In the genomic region with DNA sequence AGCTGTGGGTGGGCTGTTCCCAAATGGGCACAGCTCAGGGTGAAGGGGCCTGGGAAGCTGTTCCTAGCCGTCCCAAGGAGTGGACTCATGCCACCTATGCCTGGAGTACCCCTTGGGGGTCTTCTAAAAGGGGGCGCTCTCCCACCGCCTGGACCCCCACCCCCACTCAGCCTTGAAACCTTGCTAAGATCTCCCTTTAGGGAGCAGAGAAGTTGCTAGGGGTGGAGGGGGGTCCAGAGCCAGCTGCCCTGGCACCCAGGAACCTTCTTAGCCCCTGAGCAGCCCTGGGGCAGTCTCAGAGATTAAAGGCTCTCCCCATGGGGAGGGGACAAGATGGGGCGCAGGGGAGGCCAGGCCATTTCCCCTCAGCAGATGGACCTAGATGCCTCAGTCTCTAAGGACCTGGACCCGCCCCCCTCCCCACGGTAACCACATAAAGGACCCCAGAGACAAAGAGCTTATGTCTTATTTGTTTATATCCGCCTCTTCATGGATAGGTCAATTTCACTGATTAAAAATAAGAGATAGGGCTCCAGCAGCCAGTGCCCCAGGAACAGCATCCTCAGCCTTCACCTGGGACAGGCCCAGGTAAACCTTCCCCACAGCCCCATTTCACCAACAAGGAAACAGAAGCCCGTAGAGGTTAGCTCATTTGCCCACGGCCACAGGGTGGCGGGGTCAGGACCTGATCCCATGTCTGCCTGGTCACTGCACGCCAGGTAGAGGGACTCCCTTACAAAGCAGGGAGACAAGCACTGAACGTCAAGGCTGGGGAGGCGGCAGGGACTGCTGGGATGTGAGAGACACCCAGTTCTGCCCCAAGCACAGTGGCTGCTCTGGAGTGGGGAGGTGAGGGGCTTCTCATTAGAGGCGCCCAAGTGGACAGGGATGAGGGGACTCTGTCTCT, we compare ENCODE assay signal across 11 cellular contexts. TPM values are rescaled to one million over a fixed set of nuclear protein-coding genes. Genes with fewer than 3 reads are reported as not detected.
DNase-seq lines count a peak whose midpoint lies in the region; ATAC-seq and TF ChIP-seq lines count a peak whose summit lies in the region.
"Had no signal": no experiment of that assay in that cellular context is flagged by ENCODE, and none has a peak within 500 bp of the region (broad histone marks: within the 10 kb centered on the region; RNA-seq: fewer than 3 reads in every experiment).

No MANE protein-coding gene starts in this region.

- ATAC-seq in GM18517 (IDR thresholded peaks at IDR 0.05; ENCODE audit: unreplicated experiment) (no peak), PC-3 (no peak)

- no peaks in the 10 kb centered on the region for H3K9me2 ChIP-seq in PC-3 (replicated peaks; ENCODE audit: low read length)

- H3K9me3 ChIP-seq in ovary, result no peaks in the 10 kb centered on the region
- H3K9me3 ChIP-seq in PC-3 (ENCODE audit: low read length), result no peaks in the 10 kb centered on the region
- H3K9me3 ChIP-seq: testis had no signal

- CTCF ChIA-PET in PC-3 (lab: Charles Lee), result no interaction called here

- no peak overlapping the region for H2AFZ ChIP-seq in PC-3 (ENCODE audit: low read length)

- H3K36me3 ChIP-seq in ovary, result no peaks in the 10 kb centered on the region
- H3K36me3 ChIP-seq in PC-3 (ENCODE audit: low read depth, low read length), result no peaks in the 10 kb centered on the region; the same call in 1 of the 2 replicates

- DNase-seq in RPMI8226 (peak; percentile 60), foreskin fibroblast (no peak), ovary (peak in 3 of 5 donors; percentile 30 to 40 (median 30)), NCI-H748 treated with DMSO at 0.1 percent for 48 hours (lab: John Stamatoyannopoulos, UW) (no peak), PC-3 (no peak), CD1c-positive myeloid dendritic cell (ENCODE audit: extremely low spot score) (no peak)
- DNase-seq: activated CD4-positive, alpha-beta T cell treated with anti-CD3 and anti-CD28 coated beads for 4 hours; stimulated activated CD4-positive, alpha-beta T cell treated with anti-CD3 and anti-CD28 coated beads, Interleukin-2, amount 100 ng/mL, for 24 hours; testis had no signal

- TF ChIP-seq CTCF in 22Rv1 (IDR thresholded peaks at IDR 0.05), result no peak
- no peak for TF ChIP-seq CTCF in foreskin fibroblast (IDR thresholded peaks at IDR 0.05; ENCODE audit: low read depth, low read length)
- no peak for TF ChIP-seq CTCF in ovary (IDR thresholded peaks at IDR 0.05)
- TF ChIP-seq CTCF in PC-3 (conservative IDR thresholded peaks at IDR 0.05; ENCODE audit: low read depth, low read length), result no peak

- H3K4me2 ChIP-seq in PC-3 (ENCODE audit: low read length), result no peak overlapping the region

- H3K4me1 ChIP-seq in ovary (ENCODE audit: insufficient read depth), result peaks cover 38% of the 10 kb centered on the region
- H3K4me1 ChIP-seq in PC-3 (ENCODE audit: insufficient read depth, low read length), result peaks cover 18% of the 10 kb centered on the region

- peaks cover 49% of the 10 kb centered on the region for H3K79me2 ChIP-seq in PC-3 (ENCODE audit: low read length)

- 51 to 58% (median 55%) methylated on average over 14 of the region's 14 CpGs for WGBS in ovary, 3 donors

- H3K9ac ChIP-seq in PC-3 (ENCODE audit: low read length), result no peak overlapping the region

- no peak for TF ChIP-seq POLR2A in ovary (IDR thresholded peaks at IDR 0.05)

- peak overlapping the region; percentile 81 for H3K27ac ChIP-seq in 22Rv1
- H3K27ac ChIP-seq in ovary, result peak overlapping the region; percentile 21 to 56
- no peak overlapping the region for H3K27ac ChIP-seq in PC-3 (ENCODE audit: low read length)
- H3K27ac ChIP-seq: testis had no signal

- H3K4me3 ChIP-seq in foreskin fibroblast (ENCODE audit: low read depth in 1 of 2, low read length in 2 of 2) (peak overlapping the region; percentile 76 to 87), ovary (no peak overlapping the region), PC-3 (ENCODE audit: low read length) (no peak overlapping the region)
- H3K4me3 ChIP-seq: testis had no signal

- POLR2A ChIA-PET in PC-3 (lab: Charles Lee; ENCODE audit: unreplicated experiment), result no interaction called here

- intact Hi-C loops in ovary (cut with DNase I), result loop anchor here in 2 of 4 donors (5.0 to 10.0 kb wide), 2 partner anchors 80 to 672 kb away; a partner anchor contains a TSS
- intact Hi-C loops in PC-3 (cut with micrococcal nuclease), result no loop called here

- H4K20me1 ChIP-seq in PC-3 (ENCODE audit: low read length), result no peaks in the 10 kb centered on the region

- H3K27me3 ChIP-seq in ovary (no peaks in the 10 kb centered on the region), PC-3 (ENCODE audit: low read length) (no peaks in the 10 kb centered on the region)
- H3K27me3 ChIP-seq: testis had no signal

- TF ChIP-seq EP300 in ovary (IDR thresholded peaks at IDR 0.05), result no peak

- no TSS peak for BruUV-seq in PC-3 (replicated peaks; lab: Mats Ljungman, UMichigan)

- no peaks in the 10 kb centered on the region for H3F3A ChIP-seq in PC-3 (ENCODE audit: low read length, unreplicated experiment)

RNA-seq across cellular contexts. Expression of a gene that starts 3.4 kb away (rescaled TPM):
- total RNA-seq in ovary, result 10 to 100 TPM; 19.6 to 93.5 (median 40.2) TPM
- polyA plus RNA-seq in ovary, result 10 to 100 TPM in 1 of 2 donors, 1 to 10 TPM in 1; 8.4 to 52.5 TPM
- total RNA-seq in PC-3 (2014; rRNA removed), result 18.7 and 39.2 TPM in 2 replicates

RNA-seq across cellular contexts. Expression of a gene that starts 36.1 kb away (rescaled TPM):
- 1 to 10 TPM in 6 of 7 donors, under 1 TPM in 1; 0.91 to 4.0 (median 1.9) TPM for total RNA-seq in ovary
- 1 to 10 TPM in 1 of 2 donors, under 1 TPM in 1; 0.88 to 1.8 TPM for polyA plus RNA-seq in ovary
- not detected in 2 replicates for total RNA-seq in PC-3 (2014; rRNA removed)

Comparison
In these comparisons a context has a peak if more than half of its experiments do, and no peak if none do; other contexts are left out.
1. DNase-seq: peak in RPMI8226 (single experiment) and ovary (3 of 5); none in foreskin fibroblast (0 of 2), NCI-H748 treated with DMSO at 0.1 percent for 48 hours (single experiment), PC-3 (single experiment) and CD1c-positive myeloid dendritic cell (single experiment).
2. H3K4me3 ChIP-seq: peak in foreskin fibroblast (2 of 2); none in ovary (single experiment) and PC-3 (single experiment).